Comparison of ENCODE assay signal across 1 cellular context in genomic region chr12:49543221-49543913, GRCh38.
TF ChIP-seq lines count a peak whose summit lies in the region.

No MANE protein-coding gene starts in this region.

TF ChIP-seq in HepG2, 621 proteins besides CTCF, POLR2A, EP300 and RAD21 (continued from another document):
- TF ChIP-seq AFF4 (CRISPR knock-in tag; IDR thresholded peaks at IDR 0.05) (no peak), ZNF17 (CRISPR knock-in tag; IDR thresholded peaks at IDR 0.05) (no peak), ZBTB26 (CRISPR knock-in tag; IDR thresholded peaks at IDR 0.05; ENCODE audit: borderline replicate concordance) (no peak), ZNF891 (CRISPR knock-in tag; IDR thresholded peaks at IDR 0.05) (no peak), EZH2 (conservative IDR thresholded peaks at IDR 0.05; ENCODE audit: low read depth, low read length) (no peak), ZBTB1 (CRISPR knock-in tag; IDR thresholded peaks at IDR 0.05; ENCODE audit: borderline replicate concordance) (no peak), HDAC2 (CRISPR knock-in tag; IDR thresholded peaks at IDR 0.05) (peak; percentile 9; the same call in 1 of the 2 replicates), PHF8 (CRISPR knock-in tag; IDR thresholded peaks at IDR 0.05) (no peak), ARNT2 (CRISPR knock-in tag; IDR thresholded peaks at IDR 0.05; ENCODE audit: low read depth) (0 out of 2 replicates have a peak, but pooled peaks have one; percentile 49), JUNB (CRISPR knock-in tag; IDR thresholded peaks at IDR 0.05; ENCODE audit: borderline replicate concordance) (no peak), MAF1 (CRISPR knock-in tag; IDR thresholded peaks at IDR 0.05; ENCODE audit: borderline replicate concordance) (no peak), FOXM1 (CRISPR knock-in tag; IDR thresholded peaks at IDR 0.05) (no peak), MZF1 (CRISPR knock-in tag; IDR thresholded peaks at IDR 0.05; ENCODE audit: borderline replicate concordance) (no peak), ZNF772 (CRISPR knock-in tag; IDR thresholded peaks at IDR 0.05) (no peak), ZBTB39 (CRISPR knock-in tag; IDR thresholded peaks at IDR 0.05) (no peak; the same call in 1 of the 2 replicates), ZSCAN22 (CRISPR knock-in tag; IDR thresholded peaks at IDR 0.05) (no peak), AGO2 (optimal IDR thresholded peaks at IDR 0.05; ENCODE audit: low read depth, low read length) (no peak), ELF4 (CRISPR knock-in tag; IDR thresholded peaks at IDR 0.05; ENCODE audit: borderline replicate concordance) (no peak), NCOR1 (IDR thresholded peaks at IDR 0.05; ENCODE audit: borderline replicate concordance, low read length) (no peak), FOSL2 (CRISPR knock-in tag; IDR thresholded peaks at IDR 0.05) (no peak), KMT2A (CRISPR knock-in tag; IDR thresholded peaks at IDR 0.05) (no peak), GPBP1L1 (CRISPR knock-in tag; IDR thresholded peaks at IDR 0.05) (no peak), FOXP1 (IDR thresholded peaks at IDR 0.05) (no peak), FOXP1 (CRISPR knock-in tag; IDR thresholded peaks at IDR 0.05) (no peak), ZBTB20 (CRISPR knock-in tag; IDR thresholded peaks at IDR 0.05; ENCODE audit: borderline replicate concordance, low read depth) (no peak), REXO4 (CRISPR knock-in tag; IDR thresholded peaks at IDR 0.05; ENCODE audit: borderline replicate concordance) (no peak), DBP (CRISPR knock-in tag; IDR thresholded peaks at IDR 0.05; ENCODE audit: not compliant biosample characterization) (no peak)
- TF ChIP-seq, protein P1, sequence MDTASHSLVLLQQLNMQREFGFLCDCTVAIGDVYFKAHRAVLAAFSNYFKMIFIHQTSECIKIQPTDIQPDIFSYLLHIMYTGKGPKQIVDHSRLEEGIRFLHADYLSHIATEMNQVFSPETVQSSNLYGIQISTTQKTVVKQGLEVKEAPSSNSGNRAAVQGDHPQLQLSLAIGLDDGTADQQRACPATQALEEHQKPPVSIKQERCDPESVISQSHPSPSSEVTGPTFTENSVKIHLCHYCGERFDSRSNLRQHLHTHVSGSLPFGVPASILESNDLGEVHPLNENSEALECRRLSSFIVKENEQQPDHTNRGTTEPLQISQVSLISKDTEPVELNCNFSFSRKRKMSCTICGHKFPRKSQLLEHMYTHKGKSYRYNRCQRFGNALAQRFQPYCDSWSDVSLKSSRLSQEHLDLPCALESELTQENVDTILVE (CRISPR knock-in tag; IDR thresholded peaks at IDR 0.05), result no peak
